ENCODE assay signal across 13 cellular contexts in the genomic region with DNA sequence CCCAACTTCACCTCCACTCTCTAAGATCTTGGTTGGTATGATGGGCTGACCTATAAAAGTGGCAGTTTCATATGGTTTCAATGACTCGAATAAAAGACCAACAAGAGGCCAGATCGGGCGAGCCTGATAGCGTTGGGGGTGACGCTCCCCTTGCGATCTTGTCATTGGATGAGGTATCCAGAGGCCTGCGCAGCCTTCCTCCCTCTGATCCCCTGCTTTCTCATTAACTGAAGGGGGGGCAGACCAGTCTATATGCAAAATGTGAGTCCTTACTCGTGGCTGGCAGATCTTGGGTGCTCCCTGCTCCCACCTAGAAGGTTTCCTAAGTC. TPM values are rescaled to one million over a fixed set of nuclear protein-coding genes. Genes with fewer than 3 reads are reported as not detected.
DNase-seq lines count a peak whose midpoint lies in the region; ATAC-seq, FAIRE-seq and TF ChIP-seq lines count a peak whose summit lies in the region.
"Had no signal": no experiment of that assay in that cellular context is flagged by ENCODE, and none has a peak within 500 bp of the region (broad histone marks: within the 10 kb centered on the region; RNA-seq: fewer than 3 reads in every experiment).

No MANE protein-coding gene starts in this region.

- no peak for TF ChIP-seq CTCF in HepG2 (CRISPR knock-in tag; IDR thresholded peaks at IDR 0.05)
- TF ChIP-seq CTCF in mucosa of descending colon (IDR thresholded peaks at IDR 0.05) = no peak
- TF ChIP-seq CTCF in colonic mucosa (IDR thresholded peaks at IDR 0.05) = no peak

- intact Hi-C loops in activated CD4-positive, alpha-beta T cell treated with anti-CD3 and anti-CD28 coated beads for 36 hours (cut with DNase I, micrococcal nuclease) = no loop called here
- intact Hi-C loops in HepG2 (cut with micrococcal nuclease; ENCODE audit: unreplicated experiment) (loop anchor here (5.0 kb wide), 1 partner anchor 50 kb away; no protein-coding TSS in a partner anchor), mucosa of descending colon (cut with DNase I, micrococcal nuclease) (no loop called here), colonic mucosa (cut with DNase I) (no loop called here)

- peaks cover 55% of the 10 kb centered on the region for H3K27me3 Mint-ChIP-seq in activated CD4-positive, alpha-beta T cell treated with anti-CD3 and anti-CD28 coated beads, Interleukin-2, amount 10 ng/mL, durations not matched to agents 7 days and 5 days
- peaks cover 38% of the 10 kb centered on the region for H3K27me3 Mint-ChIP-seq in activated CD4-positive, alpha-beta T cell treated with anti-CD3 and anti-CD28 coated beads for 36 hours
- peaks cover 39 to 58% of the 10 kb centered on the region in 2 donors for H3K27me3 Mint-ChIP-seq in stimulated activated naive B cell treated with anti-CD40 and anti-IgM and Interleukin-4, amounts not matched to agents 10 μg/mL and 1 μg/mL and 100 μg/mL, for 72 hours

- CTCF ChIA-PET in activated CD4-positive, alpha-beta T cell treated with anti-CD3 and anti-CD28 coated beads, Interleukin-2, amount 10 ng/mL, durations not matched to agents 7 days and 5 days (lab: Charles Lee) = no interaction called here
- CTCF ChIA-PET in activated CD4-positive, alpha-beta T cell treated with anti-CD3 and anti-CD28 coated beads for 36 hours (lab: Charles Lee) = no interaction called here
- CTCF ChIA-PET in HepG2 (lab: Yijun Ruan, JAX; ENCODE audit: low intra/inter-chr PET ratio, low total read pairs) = no interaction called here

- BruUV-seq in HepG2 (replicated peaks; lab: Mats Ljungman, UMichigan) = no TSS peak

- peaks cover 0 to 3% of the 10 kb centered on the region in 2 experiments; a peak in 1 of 5 replicates for H3K27me3 ChIP-seq in HepG2 (ENCODE audit: control insufficient read depth in 1 of 2, insufficient read depth in 2 of 2, low read length in 2 of 2)
- H3K27me3 ChIP-seq in colonic mucosa = peaks cover 4% of the 10 kb centered on the region

- no peak overlapping the region for H3K27ac Mint-ChIP-seq in activated CD4-positive, alpha-beta T cell treated with anti-CD3 and anti-CD28 coated beads, Interleukin-2, amount 10 ng/mL, durations not matched to agents 7 days and 5 days
- H3K27ac Mint-ChIP-seq in activated CD4-positive, alpha-beta T cell treated with anti-CD3 and anti-CD28 coated beads for 36 hours = no peak overlapping the region
- no peak overlapping the region for H3K27ac Mint-ChIP-seq in stimulated activated naive B cell treated with anti-CD40 and anti-IgM and Interleukin-4, amounts not matched to agents 10 μg/mL and 1 μg/mL and 100 μg/mL, for 72 hours

- H3K4me3 Mint-ChIP-seq in activated CD4-positive, alpha-beta T cell treated with anti-CD3 and anti-CD28 coated beads, Interleukin-2, amount 10 ng/mL, durations not matched to agents 7 days and 5 days = peak overlapping the region; percentile 7
- no peak overlapping the region for H3K4me3 Mint-ChIP-seq in activated CD4-positive, alpha-beta T cell treated with anti-CD3 and anti-CD28 coated beads for 36 hours
- peak overlapping the region; percentile 66 to 68 for H3K4me3 Mint-ChIP-seq in stimulated activated naive B cell treated with anti-CD40 and anti-IgM and Interleukin-4, amounts not matched to agents 10 μg/mL and 1 μg/mL and 100 μg/mL, for 72 hours

- H3K27ac ChIP-seq in angular gyrus (ENCODE audit: low read depth, low read length) = peak overlapping the region; percentile 26
- no peak overlapping the region for H3K27ac ChIP-seq in HepG2 (ENCODE audit: extremely low read length, insufficient read depth, low read length)
- H3K27ac ChIP-seq in colonic mucosa = no peak overlapping the region

- H2AFZ ChIP-seq in HepG2 (ENCODE audit: low read length) = no peak overlapping the region

- H3K4me1 ChIP-seq in HepG2 (ENCODE audit: insufficient read depth, low read length) (peaks cover 75% of the 10 kb centered on the region), mucosa of descending colon (ENCODE audit: low read depth) (peaks cover 23% of the 10 kb centered on the region), colonic mucosa (no peaks in the 10 kb centered on the region)

- in situ Hi-C loops in HepG2 (cut with HindIII; ENCODE audit: extremely low pct_ligation_motif_present, low pct_unique_long_range_greater_than_20kb) = no loop called here

- H3K4me1 Mint-ChIP-seq in activated CD4-positive, alpha-beta T cell treated with anti-CD3 and anti-CD28 coated beads, Interleukin-2, amount 10 ng/mL, durations not matched to agents 7 days and 5 days = no peaks in the 10 kb centered on the region
- peaks cover 12% of the 10 kb centered on the region for H3K4me1 Mint-ChIP-seq in activated CD4-positive, alpha-beta T cell treated with anti-CD3 and anti-CD28 coated beads for 36 hours
- peaks cover 12 to 15% of the 10 kb centered on the region in 2 donors for H3K4me1 Mint-ChIP-seq in stimulated activated naive B cell treated with anti-CD40 and anti-IgM and Interleukin-4, amounts not matched to agents 10 μg/mL and 1 μg/mL and 100 μg/mL, for 72 hours

- FAIRE-seq in HepG2 (lab: Jason Lieb, UNC) = no peak

- peak overlapping the region; percentile 92 for H3K4me2 ChIP-seq in HepG2 (ENCODE audit: low read depth, low read length)

- no peak for TF ChIP-seq RAD21 in HepG2 (CRISPR knock-in tag; IDR thresholded peaks at IDR 0.05)

- H3K9me3 ChIP-seq in HepG2 (ENCODE audit: low read length) = no peaks in the 10 kb centered on the region
- H3K9me3 ChIP-seq in mucosa of descending colon = no peaks in the 10 kb centered on the region
- H3K9me3 ChIP-seq in colonic mucosa = no peaks in the 10 kb centered on the region

- no peak for ATAC-seq in activated CD4-positive, alpha-beta T cell treated with anti-CD3 and anti-CD28 coated beads for 36 hours
- ATAC-seq in HepG2 = no peak
- no peak for ATAC-seq in stimulated activated naive B cell treated with anti-CD40 and anti-IgM and Interleukin-4, amounts not matched to agents 10 μg/mL and 1 μg/mL and 100 μg/mL, for 72 hours (replicated peaks)
- ATAC-seq in HG02678 (IDR thresholded peaks at IDR 0.05; ENCODE audit: unreplicated experiment) = no peak
- ATAC-seq in mucosa of descending colon = no peak

- H3K36me3 ChIP-seq in HepG2 (replicated peaks in 1 of 2; ENCODE audit: control insufficient read depth in 1 of 2, insufficient read depth in 2 of 2, low read length in 2 of 2) (no peaks in the 10 kb centered on the region; a peak in 1 of 5 replicates), mucosa of descending colon (ENCODE audit: low read depth) (no peaks in the 10 kb centered on the region), colonic mucosa (no peaks in the 10 kb centered on the region)

- H3K9me3 Mint-ChIP-seq in activated CD4-positive, alpha-beta T cell treated with anti-CD3 and anti-CD28 coated beads, Interleukin-2, amount 10 ng/mL, durations not matched to agents 7 days and 5 days = no peaks in the 10 kb centered on the region
- no peaks in the 10 kb centered on the region for H3K9me3 Mint-ChIP-seq in activated CD4-positive, alpha-beta T cell treated with anti-CD3 and anti-CD28 coated beads for 36 hours (ENCODE audit: low read depth)
- no peaks in the 10 kb centered on the region for H3K9me3 Mint-ChIP-seq in stimulated activated naive B cell treated with anti-CD40 and anti-IgM and Interleukin-4, amounts not matched to agents 10 μg/mL and 1 μg/mL and 100 μg/mL, for 72 hours

- TF ChIP-seq POLR2A in HepG2 (IDR thresholded peaks at IDR 0.05; ENCODE audit: insufficient read depth in 1 of 2, low read depth in 2 of 2, low read length in 2 of 2) = no peak

- POLR2A ChIA-PET in activated CD4-positive, alpha-beta T cell treated with anti-CD3 and anti-CD28 coated beads, Interleukin-2, amount 10 ng/mL, durations not matched to agents 7 days and 5 days (lab: Charles Lee) = no interaction called here
- POLR2A ChIA-PET in activated CD4-positive, alpha-beta T cell treated with anti-CD3 and anti-CD28 coated beads for 36 hours (lab: Charles Lee) = no interaction called here
- POLR2A ChIA-PET in HepG2 (lab: Yijun Ruan, JAX) = no interaction called here

- H3K4me3 ChIP-seq in HepG2 (replicated peaks in 1 of 3; ENCODE audit: insufficient read depth in 1 of 3, low read depth in 2 of 3, low read length in 3 of 3) = peak overlapping the region; percentile 68 to 77 (median 69); a peak in 5 of 6 replicates
- H3K4me3 ChIP-seq in mucosa of descending colon = no peak overlapping the region
- no peak overlapping the region for H3K4me3 ChIP-seq in colonic mucosa

- H3K9ac ChIP-seq in HepG2 (ENCODE audit: insufficient read depth, low read depth, low read length) (peak overlapping the region; percentile 67; the same call in 1 of the 2 replicates), colonic mucosa (ENCODE audit: low read depth in 2 of 2, low read length in 2 of 2) (no peak overlapping the region)

- DNase-seq in activated CD4-positive, alpha-beta T cell treated with anti-CD3 and anti-CD28 coated beads, Interleukin-2, amount 10 ng/mL, durations not matched to agents 7 days and 5 days = no peak
- no peak for DNase-seq in activated CD4-positive, alpha-beta T cell treated with anti-CD3 and anti-CD28 coated beads for 36 hours
- DNase-seq in HepG2 (ENCODE audit: low spot score) (no peak), mucosa of descending colon (no peak), colonic mucosa (no peak)
- no peak for DNase-seq in stimulated activated naive B cell treated with anti-CD40 and anti-IgM and Interleukin-4, amounts not matched to agents 10 μg/mL and 1 μg/mL and 100 μg/mL, for 72 hours
- DNase-seq: 8988T, DMS79, NCI-H1930, T-helper 9 cell had no signal

- WGBS in HepG2 (ENCODE audit: low lambda C conversion rate) = 60% methylated on average over 2 of the region's 8 CpGs

- no peak for TF ChIP-seq EP300 in HepG2 (IDR thresholded peaks at IDR 0.05; ENCODE audit: low read depth in 2 of 2, low read length in 2 of 2)
- TF ChIP-seq EP300 in HepG2 (CRISPR knock-in tag; IDR thresholded peaks at IDR 0.05; ENCODE audit: borderline replicate concordance) = no peak

- H3K79me2 ChIP-seq in HepG2 (ENCODE audit: insufficient read depth, low read length) = peaks cover 26% of the 10 kb centered on the region

- H4K20me1 ChIP-seq in HepG2 (ENCODE audit: insufficient read depth, low read length) = 0 out of 2 replicates have a peak, but pooled peaks cover 2% of the 10 kb centered on the region

- H3K36me3 Mint-ChIP-seq in activated CD4-positive, alpha-beta T cell treated with anti-CD3 and anti-CD28 coated beads, Interleukin-2, amount 10 ng/mL, durations not matched to agents 7 days and 5 days (ENCODE audit: low read depth) = no peaks in the 10 kb centered on the region
- H3K36me3 Mint-ChIP-seq in activated CD4-positive, alpha-beta T cell treated with anti-CD3 and anti-CD28 coated beads for 36 hours (ENCODE audit: low read depth) = no peaks in the 10 kb centered on the region
- no peaks in the 10 kb centered on the region for H3K36me3 Mint-ChIP-seq in stimulated activated naive B cell treated with anti-CD40 and anti-IgM and Interleukin-4, amounts not matched to agents 10 μg/mL and 1 μg/mL and 100 μg/mL, for 72 hours

RNA-seq across cellular contexts. Expression of a gene that starts 0.9 kb away (rescaled TPM):
- not detected for total RNA-seq in activated CD4-positive, alpha-beta T cell treated with anti-CD3 and anti-CD28 coated beads, Interleukin-2, amount 10 ng/mL, durations not matched to agents 7 days and 5 days
- total RNA-seq in activated CD4-positive, alpha-beta T cell treated with anti-CD3 and anti-CD28 coated beads for 36 hours = not detected
- total RNA-seq in HepG2 (2016; rRNA removed; fragmentation: Illumina TruSeq; extraction: Trizol) = 3.8 and 4.4 TPM in 2 replicates
- 1.7 and 3.4 TPM in 2 replicates for total RNA-seq in HepG2 (2016; cell fraction: cytosol; rRNA removed; fragmentation: Illumina TruSeq; extraction: Trizol; ENCODE audit: low read depth)
- 2.9 and 3.7 TPM in 2 replicates for total RNA-seq in HepG2 (2016; cell fraction: insoluble cytoplasmic fraction; rRNA removed; fragmentation: Illumina TruSeq; extraction: Trizol)
- total RNA-seq in HepG2 (2016; cell fraction: membrane; rRNA removed; fragmentation: Illumina TruSeq; extraction: Trizol) = 3.3 TPM in 2 replicates
- 7.8 and 8.5 TPM in 2 replicates for total RNA-seq in HepG2 (2016; cell fraction: nucleus; rRNA removed; fragmentation: Illumina TruSeq; extraction: Trizol)
- 4.9 and 8.4 TPM in 2 replicates for polyA plus RNA-seq in HepG2 (2011; rRNA removed)
- 3.8 and 4.6 TPM in 2 replicates for polyA plus RNA-seq in HepG2 (2011; cell fraction: cytosol; rRNA removed)
- polyA plus RNA-seq in HepG2 (2011; cell fraction: nucleus; rRNA removed) = 5.7 and 7.9 TPM in 2 replicates
- polyA plus RNA-seq in HepG2 (2012) = 13.2 and 13.3 TPM in 2 replicates
- polyA plus RNA-seq in HepG2 (2016; cell fraction: cytosol; fragmentation: Illumina TruSeq; extraction: Trizol; ENCODE audit: low read depth) = 0.85 and 0.88 TPM in 2 replicates
- polyA plus RNA-seq in HepG2 (2016; cell fraction: insoluble cytoplasmic fraction; fragmentation: Illumina TruSeq; extraction: Trizol; ENCODE audit: low read depth) = 4.3 and 5.9 TPM in 2 replicates
- polyA plus RNA-seq in HepG2 (2016; cell fraction: membrane; fragmentation: Illumina TruSeq; extraction: Trizol; ENCODE audit: low read depth) = 1.7 and 2.0 TPM in 2 replicates
- polyA plus RNA-seq in HepG2 (2016; cell fraction: nucleus; fragmentation: Illumina TruSeq; extraction: Trizol; ENCODE audit: insufficient read depth, low read depth) = 7.6 and 8.4 TPM in 2 replicates
- 15.4 and 59.2 TPM in 2 replicates for polyA minus RNA-seq in HepG2 (2011; rRNA and poly(A)+ RNA removed; ENCODE audit: low replicate concordance)
- 5.0 and 7.4 TPM in 2 replicates for polyA minus RNA-seq in HepG2 (2011; cell fraction: cytosol; rRNA and poly(A)+ RNA removed)
- polyA minus RNA-seq in HepG2 (2011; cell fraction: nucleus; rRNA and poly(A)+ RNA removed) = 17.9 and 22.8 TPM in 2 replicates
- 10 to 100 TPM; 48.6 to 91.8 (median 56.6) TPM for total RNA-seq in mucosa of descending colon
- 10 to 100 TPM; 36.8 to 49.2 TPM for total RNA-seq in colonic mucosa
- total RNA-seq: OCI-LY7 had no signal

Comparison
In these comparisons a context has a peak if more than half of its experiments do, and no peak if none do; other contexts are left out.
1. H3K4me3 ChIP-seq: peak in HepG2 (3 of 3); none in mucosa of descending colon (single experiment) and colonic mucosa (single experiment).